Comparison of ENCODE assay signal across 1 cellular context in the genomic region with DNA sequence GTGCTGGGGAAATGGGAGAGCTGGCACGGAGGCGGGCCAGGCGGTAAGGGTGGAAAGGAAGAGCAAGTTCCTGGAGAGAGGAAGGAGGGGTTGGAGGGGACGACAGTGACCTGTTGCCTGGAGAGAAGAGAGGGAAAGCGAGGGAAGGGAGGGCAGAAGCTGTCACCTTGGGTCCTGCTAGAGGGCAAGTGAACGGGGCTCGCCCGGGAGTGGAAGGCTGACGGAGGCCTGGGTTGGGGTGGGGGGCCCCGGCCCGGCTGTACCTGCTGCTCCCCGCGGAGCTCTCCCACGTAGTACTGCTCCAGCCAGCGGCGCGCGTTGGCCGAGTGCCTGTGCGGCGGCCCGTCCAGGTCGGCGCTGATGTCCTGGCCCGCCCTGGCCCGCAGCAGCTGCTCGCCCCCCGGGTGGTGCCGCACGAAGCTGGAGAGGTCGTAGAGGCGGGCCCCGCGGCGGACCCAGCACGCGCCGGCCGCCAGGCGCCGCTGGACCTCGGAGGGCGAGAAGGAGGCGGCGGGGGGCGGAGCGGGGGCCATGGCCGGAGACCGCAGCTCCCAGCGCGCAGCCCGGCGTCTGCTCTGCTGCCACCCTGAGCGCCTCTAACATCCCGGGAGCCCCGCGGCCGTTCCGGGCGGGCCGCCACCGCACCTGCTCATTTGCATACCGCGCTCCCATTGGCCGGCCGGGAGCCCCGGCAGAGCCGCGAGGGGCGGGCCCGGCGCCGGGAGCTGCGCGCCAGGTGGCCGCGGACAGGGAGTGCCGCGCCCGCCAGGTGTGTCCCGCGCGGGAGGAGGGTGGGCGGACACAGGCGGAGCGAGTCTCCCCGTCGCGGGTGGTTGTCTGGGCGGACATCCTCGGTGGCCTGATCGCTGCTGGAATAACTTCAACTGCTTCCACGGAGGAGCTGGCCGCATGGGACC.
TF ChIP-seq lines count a peak whose summit lies in the region.

Gene FA2H (minus strand): TSS at position 598 of the 917 bp plus-strand sequence. CDS start 65 bp downstream, at position 533.

TF ChIP-seq in HepG2, 621 proteins besides CTCF, POLR2A, EP300 and RAD21 (continued from another document and continues in another):
- TF ChIP-seq PATZ1 (CRISPR knock-in tag; IDR thresholded peaks at IDR 0.05) (peak; percentile 93), KLF11 (CRISPR knock-in tag; IDR thresholded peaks at IDR 0.05) (no peak), FOXK1 (CRISPR knock-in tag; IDR thresholded peaks at IDR 0.05; ENCODE audit: borderline replicate concordance, low read depth) (no peak), THAP8 (CRISPR knock-in tag; IDR thresholded peaks at IDR 0.05; ENCODE audit: borderline replicate concordance) (no peak), KAT7 (CRISPR knock-in tag; IDR thresholded peaks at IDR 0.05; ENCODE audit: borderline replicate concordance) (no peak; the same call in 1 of the 2 replicates), ZNF639 (CRISPR knock-in tag; conservative IDR thresholded peaks at IDR 0.05) (no peak; the same call in 1 of the 2 replicates), ZNF251 (CRISPR knock-in tag; IDR thresholded peaks at IDR 0.05) (no peak), ZNF577 (CRISPR knock-in tag; IDR thresholded peaks at IDR 0.05; ENCODE audit: borderline replicate concordance, low read depth) (no peak), RBAK (CRISPR knock-in tag; IDR thresholded peaks at IDR 0.05) (no peak), CSRNP1 (CRISPR knock-in tag; IDR thresholded peaks at IDR 0.05) (no peak), DNMT3B (CRISPR knock-in tag; conservative IDR thresholded peaks at IDR 0.05) (no peak), ARID5B (CRISPR knock-in tag; IDR thresholded peaks at IDR 0.05) (no peak), ISX (CRISPR knock-in tag; conservative IDR thresholded peaks at IDR 0.05) (0 out of 2 replicates have a peak, but pooled peaks have one; percentile 19), ZNF468 (CRISPR knock-in tag; IDR thresholded peaks at IDR 0.05) (no peak), ZNF775 (CRISPR knock-in tag; IDR thresholded peaks at IDR 0.05; ENCODE audit: borderline replicate concordance) (no peak), SETDB1 (CRISPR knock-in tag; IDR thresholded peaks at IDR 0.05; ENCODE audit: borderline replicate concordance) (no peak), CHCHD3 (CRISPR knock-in tag; IDR thresholded peaks at IDR 0.05) (no peak), HIVEP1 (CRISPR knock-in tag; IDR thresholded peaks at IDR 0.05) (no peak), CEBPG (CRISPR knock-in tag; IDR thresholded peaks at IDR 0.05) (no peak), ZNF256 (CRISPR knock-in tag; conservative IDR thresholded peaks at IDR 0.05) (no peak), ZNF607 (CRISPR knock-in tag; IDR thresholded peaks at IDR 0.05; ENCODE audit: borderline replicate concordance) (no peak), FOSL2 (CRISPR knock-in tag; IDR thresholded peaks at IDR 0.05) (no peak), SP4 (CRISPR knock-in tag; IDR thresholded peaks at IDR 0.05) (peak; percentile 71), ZBTB46 (CRISPR knock-in tag; IDR thresholded peaks at IDR 0.05; ENCODE audit: borderline replicate concordance) (no peak), ZBTB38 (CRISPR knock-in tag; IDR thresholded peaks at IDR 0.05) (no peak), SIX4 (CRISPR knock-in tag; IDR thresholded peaks at IDR 0.05) (no peak), CENPT (CRISPR knock-in tag; IDR thresholded peaks at IDR 0.05; ENCODE audit: low read depth) (no peak; the same call in 1 of the 2 replicates), DMAP1 (CRISPR knock-in tag; IDR thresholded peaks at IDR 0.05) (no peak), AGO1 (IDR thresholded peaks at IDR 0.05; ENCODE audit: low read depth, low read length, poor library complexity, severe bottlenecking) (no peak), FOXP1 (IDR thresholded peaks at IDR 0.05) (no peak), FOXP1 (CRISPR knock-in tag; IDR thresholded peaks at IDR 0.05) (no peak), ZBTB8A (CRISPR knock-in tag; IDR thresholded peaks at IDR 0.05; ENCODE audit: borderline replicate concordance, low read depth) (no peak), ZNF331 (CRISPR knock-in tag; IDR thresholded peaks at IDR 0.05) (peak; percentile 47; the same call in 1 of the 2 replicates), ZNF790 (CRISPR knock-in tag; IDR thresholded peaks at IDR 0.05; ENCODE audit: borderline replicate concordance) (no peak; the same call in 1 of the 2 replicates), YEATS4 (CRISPR knock-in tag; IDR thresholded peaks at IDR 0.05; ENCODE audit: borderline replicate concordance) (peak; percentile 56; the same call in 1 of the 2 replicates), ZSCAN22 (CRISPR knock-in tag; IDR thresholded peaks at IDR 0.05) (no peak), HES4 (CRISPR knock-in tag; IDR thresholded peaks at IDR 0.05; ENCODE audit: borderline replicate concordance) (no peak; the same call in 1 of the 2 replicates), CC2D1A (CRISPR knock-in tag; IDR thresholded peaks at IDR 0.05) (no peak)
- TF ChIP-seq, protein P1, sequence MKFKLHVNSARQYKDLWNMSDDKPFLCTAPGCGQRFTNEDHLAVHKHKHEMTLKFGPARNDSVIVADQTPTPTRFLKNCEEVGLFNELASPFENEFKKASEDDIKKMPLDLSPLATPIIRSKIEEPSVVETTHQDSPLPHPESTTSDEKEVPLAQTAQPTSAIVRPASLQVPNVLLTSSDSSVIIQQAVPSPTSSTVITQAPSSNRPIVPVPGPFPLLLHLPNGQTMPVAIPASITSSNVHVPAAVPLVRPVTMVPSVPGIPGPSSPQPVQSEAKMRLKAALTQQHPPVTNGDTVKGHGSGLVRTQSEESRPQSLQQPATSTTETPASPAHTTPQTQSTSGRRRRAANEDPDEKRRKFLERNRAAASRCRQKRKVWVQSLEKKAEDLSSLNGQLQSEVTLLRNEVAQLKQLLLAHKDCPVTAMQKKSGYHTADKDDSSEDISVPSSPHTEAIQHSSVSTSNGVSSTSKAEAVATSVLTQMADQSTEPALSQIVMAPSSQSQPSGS (CRISPR knock-in tag; IDR thresholded peaks at IDR 0.05), result no peak
- TF ChIP-seq, protein P2, sequence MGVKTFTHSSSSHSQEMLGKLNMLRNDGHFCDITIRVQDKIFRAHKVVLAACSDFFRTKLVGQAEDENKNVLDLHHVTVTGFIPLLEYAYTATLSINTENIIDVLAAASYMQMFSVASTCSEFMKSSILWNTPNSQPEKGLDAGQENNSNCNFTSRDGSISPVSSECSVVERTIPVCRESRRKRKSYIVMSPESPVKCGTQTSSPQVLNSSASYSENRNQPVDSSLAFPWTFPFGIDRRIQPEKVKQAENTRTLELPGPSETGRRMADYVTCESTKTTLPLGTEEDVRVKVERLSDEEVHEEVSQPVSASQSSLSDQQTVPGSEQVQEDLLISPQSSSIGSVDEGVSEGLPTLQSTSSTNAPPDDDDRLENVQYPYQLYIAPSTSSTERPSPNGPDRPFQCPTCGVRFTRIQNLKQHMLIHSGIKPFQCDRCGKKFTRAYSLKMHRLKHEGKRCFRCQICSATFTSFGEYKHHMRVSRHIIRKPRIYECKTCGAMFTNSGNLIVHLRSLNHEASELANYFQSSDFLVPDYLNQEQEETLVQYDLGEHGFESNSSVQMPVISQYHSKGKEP (CRISPR knock-in tag; IDR thresholded peaks at IDR 0.05), result peak; percentile 16; the same call in 1 of the 2 replicates
- TF ChIP-seq, protein P3, sequence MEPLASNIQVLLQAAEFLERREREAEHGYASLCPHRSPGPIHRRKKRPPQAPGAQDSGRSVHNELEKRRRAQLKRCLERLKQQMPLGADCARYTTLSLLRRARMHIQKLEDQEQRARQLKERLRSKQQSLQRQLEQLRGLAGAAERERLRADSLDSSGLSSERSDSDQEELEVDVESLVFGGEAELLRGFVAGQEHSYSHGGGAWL (CRISPR knock-in tag; IDR thresholded peaks at IDR 0.05), result no peak
